ENCODE assay signal across 9 cellular contexts in the genomic region with DNA sequence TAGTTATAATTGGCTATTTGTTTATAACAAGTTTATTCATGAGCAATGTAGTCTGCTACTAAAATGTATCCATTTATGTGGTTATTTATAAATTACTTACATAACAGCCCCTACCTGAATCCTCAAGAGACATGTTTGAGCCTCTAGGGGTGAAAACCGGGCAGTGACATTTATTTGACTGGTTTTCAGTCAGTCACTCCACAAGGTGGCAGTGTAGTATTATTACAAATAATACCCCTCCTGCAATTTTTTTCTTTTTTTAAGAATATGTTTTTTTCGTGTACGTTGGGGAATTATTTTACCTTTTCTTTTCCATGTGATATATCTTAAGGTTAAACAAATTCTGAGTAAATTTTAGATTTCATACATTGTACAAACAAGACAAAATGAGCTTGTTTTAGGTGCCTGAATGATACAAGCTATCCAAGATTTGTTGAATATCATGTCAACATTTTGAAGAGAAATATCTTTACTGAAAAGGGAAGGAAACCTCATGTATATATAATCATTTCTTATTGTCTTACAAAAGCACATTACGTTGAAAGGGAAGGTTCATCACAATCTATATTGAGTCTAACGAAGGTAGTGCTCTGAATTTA.
DNase-seq lines count a peak whose midpoint lies in the region; ATAC-seq and TF ChIP-seq lines count a peak whose summit lies in the region.
"Had no signal": no experiment of that assay in that cellular context is flagged by ENCODE, and none has a peak within 500 bp of the region (broad histone marks: within the 10 kb centered on the region; RNA-seq: fewer than 3 reads in every experiment).

No MANE protein-coding gene starts in this region.

- H2AFZ ChIP-seq in SK-N-SH (ENCODE audit: low read depth): no peak overlapping the region

- H3K4me2 ChIP-seq in SK-N-SH: no peak overlapping the region
- H3K4me2 ChIP-seq: BLaER1 treated with 17β-estradiol and CSF1 and Interleukin-3, amounts not matched to agents 10 nM and 100 nM had no signal

- H3K36me3 ChIP-seq in SK-N-SH (replicated peaks in 1 of 2; ENCODE audit: control insufficient read depth in 1 of 2, insufficient read depth in 2 of 2, low read length in 1 of 2) (no peaks in the 10 kb centered on the region), uterus (no peaks in the 10 kb centered on the region)
- H3K36me3 ChIP-seq: BLaER1 treated with 17β-estradiol and CSF1 and Interleukin-3, amounts not matched to agents 10 nM and 100 nM had no signal

- H4K20me1 ChIP-seq in SK-N-SH (ENCODE audit: insufficient read depth): no peaks in the 10 kb centered on the region
- H4K20me1 ChIP-seq: BLaER1 treated with 17β-estradiol and CSF1 and Interleukin-3, amounts not matched to agents 10 nM and 100 nM had no signal

- WGBS in SK-N-SH (ENCODE audit: low lambda C conversion rate): 7% methylated on average over 5 of the region's 5 CpGs

- no peak overlapping the region for H3K4me3 ChIP-seq in SK-N-SH (ENCODE audit: low read depth in 2 of 2, low read length in 1 of 2)
- H3K4me3 ChIP-seq in uterus: no peak overlapping the region
- H3K4me3 ChIP-seq: BLaER1 treated with 17β-estradiol and CSF1 and Interleukin-3, amounts not matched to agents 10 nM and 100 nM had no signal

- no peak for ATAC-seq in HG03039 (IDR thresholded peaks at IDR 0.05; ENCODE audit: unreplicated experiment)

- no peak overlapping the region for H3K9ac ChIP-seq in SK-N-SH
- H3K9ac ChIP-seq: BLaER1 treated with 17β-estradiol and CSF1 and Interleukin-3, amounts not matched to agents 10 nM and 100 nM had no signal

- no peak overlapping the region for H3K4me3 Mint-ChIP-seq in activated T-cell treated with anti-CD3 and anti-CD28 coated beads, Interleukin-2, amount 50 U/mL, for 24 hours

- H3K27me3 Mint-ChIP-seq in activated T-cell treated with anti-CD3 and anti-CD28 coated beads, Interleukin-2, amount 50 U/mL, for 24 hours: no peaks in the 10 kb centered on the region

- H3K4me1 ChIP-seq in SK-N-SH (ENCODE audit: control insufficient read depth in 1 of 2, insufficient read depth in 2 of 2, low read depth in 1 of 2, low read length in 1 of 2) (no peaks in the 10 kb centered on the region), uterus (no peaks in the 10 kb centered on the region)
- H3K4me1 ChIP-seq: BLaER1 treated with 17β-estradiol and CSF1 and Interleukin-3, amounts not matched to agents 10 nM and 100 nM had no signal

- POLR2A ChIA-PET in SK-N-SH (lab: Yijun Ruan, JAX): no interaction called here

- H3F3A ChIP-seq in SK-N-SH (replicated peaks; ENCODE audit: insufficient read depth): no peaks in the 10 kb centered on the region

- peak; percentile 37 for DNase-seq in NCI-H146 (lab: John Stamatoyannopoulos, UW)
- DNase-seq in NCI-H146 treated with DMSO at 0.1 percent for 48 hours (lab: John Stamatoyannopoulos, UW; ENCODE audit: unreplicated experiment): no peak
- peak; percentile 19 for DNase-seq in HS-5 (ENCODE audit: low read depth)
- DNase-seq in SK-N-SH: peak; percentile 8
- peak; percentile 64 for DNase-seq in glomerular visceral epithelial cell (ENCODE audit: extremely low spot score)
- no peak for DNase-seq in uterus
- DNase-seq in activated T-cell treated with anti-CD3 and anti-CD28 coated beads, Interleukin-2, amount 50 U/mL, for 24 hours: no peak

- no peak overlapping the region for H3K27ac Mint-ChIP-seq in activated T-cell treated with anti-CD3 and anti-CD28 coated beads, Interleukin-2, amount 50 U/mL, for 24 hours

- intact Hi-C loops in uterus (cut with DNase I; ENCODE audit: low total_unique reads): no loop called here

- H3K9me2 ChIP-seq in SK-N-SH: no peaks in the 10 kb centered on the region

- TF ChIP-seq CTCF in SK-N-SH (IDR thresholded peaks at IDR 0.05) (peak; percentile 75), uterus (IDR thresholded peaks at IDR 0.05) (peak; percentile 28 to 52 (median 29))

- H3K9me3 ChIP-seq in SK-N-SH: no peaks in the 10 kb centered on the region
- H3K9me3 ChIP-seq in uterus: no peaks in the 10 kb centered on the region
- H3K9me3 ChIP-seq: BLaER1 treated with 17β-estradiol and CSF1 and Interleukin-3, amounts not matched to agents 10 nM and 100 nM had no signal

- no peaks in the 10 kb centered on the region for H3K36me3 Mint-ChIP-seq in activated T-cell treated with anti-CD3 and anti-CD28 coated beads, Interleukin-2, amount 50 U/mL, for 24 hours (ENCODE audit: low read depth)

- no peak for TF ChIP-seq EP300 in SK-N-SH (IDR thresholded peaks at IDR 0.05; ENCODE audit: borderline replicate concordance in 1 of 2, low read depth in 1 of 2, low read length in 1 of 2)

- TF ChIP-seq POLR2A in uterus (IDR thresholded peaks at IDR 0.05): no peak

- TF ChIP-seq RAD21 in SK-N-SH (IDR thresholded peaks at IDR 0.05; ENCODE audit: low read length): peak; percentile 52

- H3K27me3 ChIP-seq in SK-N-SH (ENCODE audit: insufficient read depth): no peaks in the 10 kb centered on the region
- no peaks in the 10 kb centered on the region for H3K27me3 ChIP-seq in uterus
- H3K27me3 ChIP-seq: BLaER1 treated with 17β-estradiol and CSF1 and Interleukin-3, amounts not matched to agents 10 nM and 100 nM had no signal

- H3K79me2 ChIP-seq in SK-N-SH (ENCODE audit: insufficient read depth): no peaks in the 10 kb centered on the region

- H3K27ac ChIP-seq in SK-N-SH (ENCODE audit: low read depth in 2 of 2, low read length in 1 of 2) (no peak overlapping the region), uterus (no peak overlapping the region)
- H3K27ac ChIP-seq: BLaER1 treated with 17β-estradiol and CSF1 and Interleukin-3, amounts not matched to agents 10 nM and 100 nM had no signal

- no peaks in the 10 kb centered on the region for H3K9me3 Mint-ChIP-seq in activated T-cell treated with anti-CD3 and anti-CD28 coated beads, Interleukin-2, amount 50 U/mL, for 24 hours

- no peaks in the 10 kb centered on the region for H3K4me1 Mint-ChIP-seq in activated T-cell treated with anti-CD3 and anti-CD28 coated beads, Interleukin-2, amount 50 U/mL, for 24 hours (ENCODE audit: low read depth)

- CTCF ChIA-PET in SK-N-SH (lab: Yijun Ruan, JAX): interaction anchor here (0.8 to 1.2 kb wide), 3 partner anchors 22 to 373 kb away, joined by 3 to 4 read pairs (median 3); no protein-coding TSS in a partner anchor

TF ChIP-seq in SK-N-SH, 30 proteins besides CTCF, POLR2A, EP300 and RAD21:
- TF ChIP-seq YY1 (IDR thresholded peaks at IDR 0.05; ENCODE audit: low read depth): no peak
- TF ChIP-seq, protein P1, sequence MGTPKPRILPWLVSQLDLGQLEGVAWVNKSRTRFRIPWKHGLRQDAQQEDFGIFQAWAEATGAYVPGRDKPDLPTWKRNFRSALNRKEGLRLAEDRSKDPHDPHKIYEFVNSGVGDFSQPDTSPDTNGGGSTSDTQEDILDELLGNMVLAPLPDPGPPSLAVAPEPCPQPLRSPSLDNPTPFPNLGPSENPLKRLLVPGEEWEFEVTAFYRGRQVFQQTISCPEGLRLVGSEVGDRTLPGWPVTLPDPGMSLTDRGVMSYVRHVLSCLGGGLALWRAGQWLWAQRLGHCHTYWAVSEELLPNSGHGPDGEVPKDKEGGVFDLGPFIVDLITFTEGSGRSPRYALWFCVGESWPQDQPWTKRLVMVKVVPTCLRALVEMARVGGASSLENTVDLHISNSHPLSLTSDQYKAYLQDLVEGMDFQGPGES (IDR thresholded peaks at IDR 0.05; ENCODE audit: low read depth, low read length): no peak
- TF ChIP-seq, protein P2, sequence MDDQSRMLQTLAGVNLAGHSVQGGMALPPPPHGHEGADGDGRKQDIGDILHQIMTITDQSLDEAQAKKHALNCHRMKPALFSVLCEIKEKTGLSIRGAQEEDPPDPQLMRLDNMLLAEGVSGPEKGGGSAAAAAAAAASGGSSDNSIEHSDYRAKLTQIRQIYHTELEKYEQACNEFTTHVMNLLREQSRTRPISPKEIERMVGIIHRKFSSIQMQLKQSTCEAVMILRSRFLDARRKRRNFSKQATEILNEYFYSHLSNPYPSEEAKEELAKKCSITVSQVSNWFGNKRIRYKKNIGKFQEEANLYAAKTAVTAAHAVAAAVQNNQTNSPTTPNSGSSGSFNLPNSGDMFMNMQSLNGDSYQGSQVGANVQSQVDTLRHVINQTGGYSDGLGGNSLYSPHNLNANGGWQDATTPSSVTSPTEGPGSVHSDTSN (IDR thresholded peaks at IDR 0.05): no peak
- TF ChIP-seq POLR2AphosphoS5 (IDR thresholded peaks at IDR 0.05; ENCODE audit: low read depth, low read length): no peak
- TF ChIP-seq MXI1 (IDR thresholded peaks at IDR 0.05; ENCODE audit: low read depth, low read length): no peak
- TF ChIP-seq, protein P3, sequence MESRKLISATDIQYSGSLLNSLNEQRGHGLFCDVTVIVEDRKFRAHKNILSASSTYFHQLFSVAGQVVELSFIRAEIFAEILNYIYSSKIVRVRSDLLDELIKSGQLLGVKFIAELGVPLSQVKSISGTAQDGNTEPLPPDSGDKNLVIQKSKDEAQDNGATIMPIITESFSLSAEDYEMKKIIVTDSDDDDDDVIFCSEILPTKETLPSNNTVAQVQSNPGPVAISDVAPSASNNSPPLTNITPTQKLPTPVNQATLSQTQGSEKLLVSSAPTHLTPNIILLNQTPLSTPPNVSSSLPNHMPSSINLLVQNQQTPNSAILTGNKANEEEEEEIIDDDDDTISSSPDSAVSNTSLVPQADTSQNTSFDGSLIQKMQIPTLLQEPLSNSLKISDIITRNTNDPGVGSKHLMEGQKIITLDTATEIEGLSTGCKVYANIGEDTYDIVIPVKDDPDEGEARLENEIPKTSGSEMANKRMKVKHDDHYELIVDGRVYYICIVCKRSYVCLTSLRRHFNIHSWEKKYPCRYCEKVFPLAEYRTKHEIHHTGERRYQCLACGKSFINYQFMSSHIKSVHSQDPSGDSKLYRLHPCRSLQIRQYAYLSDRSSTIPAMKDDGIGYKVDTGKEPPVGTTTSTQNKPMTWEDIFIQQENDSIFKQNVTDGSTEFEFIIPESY (IDR thresholded peaks at IDR 0.05; ENCODE audit: borderline replicate concordance, low read depth): no peak
- TF ChIP-seq GABPA (IDR thresholded peaks at IDR 0.05; ENCODE audit: low read depth): no peak
- TF ChIP-seq FOXJ3 (CRISPR knock-in tag; IDR thresholded peaks at IDR 0.05): no peak
- TF ChIP-seq RFX5 (IDR thresholded peaks at IDR 0.05; ENCODE audit: low read length): no peak
- TF ChIP-seq CHD2 (IDR thresholded peaks at IDR 0.05; ENCODE audit: low read length, partially characterized antibody): no peak
- TF ChIP-seq FOSL2 (IDR thresholded peaks at IDR 0.05; ENCODE audit: borderline replicate concordance, low read depth): no peak
TF ChIP-seq in SK-N-SH: peak in this region for 0.

Comparison
In these comparisons a context has a peak if more than half of its experiments do, and no peak if none do; other contexts are left out.
1. DNase-seq: peak in NCI-H146 (single experiment), HS-5 (single experiment), SK-N-SH (single experiment) and glomerular visceral epithelial cell (single experiment); none in NCI-H146 treated with DMSO at 0.1 percent for 48 hours (single experiment), uterus (0 of 2) and activated T-cell treated with anti-CD3 and anti-CD28 coated beads, Interleukin-2, amount 50 U/mL, for 24 hours (single experiment).